Comparison of ENCODE assay signal across 1 cellular context in the genomic region with DNA sequence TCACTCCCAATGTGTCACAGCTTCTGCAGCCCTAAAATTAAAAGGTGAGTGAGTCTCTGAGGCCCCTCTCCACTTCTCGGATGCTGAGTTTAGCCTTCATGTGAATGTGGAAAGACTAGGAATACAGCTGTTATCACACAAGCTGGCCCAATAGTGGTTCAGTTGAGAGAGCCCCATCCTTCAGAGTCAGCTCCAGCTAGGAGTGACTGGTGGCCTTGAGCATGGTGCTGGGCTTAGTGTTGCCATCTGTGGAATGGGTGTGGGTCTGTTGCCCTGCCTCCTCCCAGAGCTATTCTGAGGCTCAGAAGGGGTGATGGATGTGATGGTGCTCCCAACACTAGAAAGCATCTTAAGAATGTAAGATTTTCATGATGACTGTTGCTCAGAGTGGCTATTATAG.
TF ChIP-seq lines count a peak whose summit lies in the region.

No MANE protein-coding gene starts in this region.

TF ChIP-seq in K562, 482 proteins besides CTCF, POLR2A, EP300 and RAD21:
- no peak for TF ChIP-seq DPF2 (IDR thresholded peaks at IDR 0.05)
- TF ChIP-seq KDM5B (IDR thresholded peaks at IDR 0.05; ENCODE audit: insufficient replicate concordance, low read depth, low read length): no peak
- peak; percentile 58 for TF ChIP-seq RBM25 (IDR thresholded peaks at IDR 0.05; ENCODE audit: low read depth, low read length, severe bottlenecking)
- no peak for TF ChIP-seq SMAD1 (IDR thresholded peaks at IDR 0.05; ENCODE audit: low read depth, low read length, partially characterized antibody)
- TF ChIP-seq CEBPZ (IDR thresholded peaks at IDR 0.05; ENCODE audit: borderline replicate concordance, low read depth, low read length): no peak
- TF ChIP-seq SREBF1 (IDR thresholded peaks at IDR 0.05; ENCODE audit: borderline replicate concordance, low read depth, low read length): no peak
- no peak for TF ChIP-seq MBD1 (CRISPR knock-in tag; IDR thresholded peaks at IDR 0.05)
- no peak for TF ChIP-seq ZNF444 (CRISPR knock-in tag; IDR thresholded peaks at IDR 0.05)
- TF ChIP-seq KDM1A (IDR thresholded peaks at IDR 0.05): peak in 1 of 2 experiments; percentile 27; a peak in 1 of 4 replicates
- no peak for TF ChIP-seq ATF2 (CRISPR knock-in tag; IDR thresholded peaks at IDR 0.05)
- no peak for TF ChIP-seq LCOR (CRISPR knock-in tag; IDR thresholded peaks at IDR 0.05)
